In the genomic region with DNA sequence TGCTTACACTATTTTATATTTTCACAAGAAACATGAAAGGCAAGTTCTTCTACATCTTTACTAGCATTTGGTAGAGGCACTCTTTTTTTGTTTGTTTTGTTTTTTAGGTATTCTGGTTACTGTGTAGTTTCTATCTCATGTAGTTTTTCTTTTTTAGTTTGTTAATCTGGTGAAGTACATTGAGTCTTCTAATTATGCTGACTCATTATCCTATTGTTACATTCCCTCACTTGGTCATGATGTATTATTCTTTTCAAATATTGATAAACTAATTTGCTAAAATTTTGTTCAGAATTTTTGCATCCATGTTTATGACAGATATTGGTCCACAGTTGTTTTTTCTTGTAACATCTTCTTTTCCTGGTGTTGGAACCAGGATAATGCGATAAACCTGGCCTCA, we compare ENCODE assay signal across 26 cellular contexts. TPM values are rescaled to one million over a fixed set of nuclear protein-coding genes. Genes with fewer than 3 reads are reported as not detected.
"Had no signal": no experiment of that assay in that cellular context is flagged by ENCODE, and none has a peak within 500 bp of the region (broad histone marks: within the 10 kb centered on the region; RNA-seq: fewer than 3 reads in every experiment).

No MANE protein-coding gene starts in this region.

- H3K9me3 ChIP-seq: SK-N-SH had no signal

- H3K9me2 ChIP-seq: SK-N-SH had no signal

- H3K4me2 ChIP-seq: KMS-11, SK-N-SH had no signal

- H3K27ac Mint-ChIP-seq: T-cell had no signal

- H3K4me3 Mint-ChIP-seq: T-cell had no signal

- H3K27ac ChIP-seq: HL-60, KMS-11, RWPE1 had no signal

- H3K4me1 Mint-ChIP-seq: T-cell had no signal

- DNase-seq: Kasumi-1, MM.1S, NCI-H1092 treated with DMSO at 0.1 percent for 48 hours, NCI-H1436, NCI-H187, NCI-H2029, NCI-H2081 treated with DMSO at 0.1 percent for 48 hours, NCI-H2171, NCI-H226, NCI-H446, NCI-H510A, NCI-H524 treated with DMSO at 0.1 percent for 48 hours, NCI-H69, NCI-H774, PC-3, SHP77, SK-N-SH, SW 1271, T-cell had no signal

- FAIRE-seq: HTR-8/SVneo had no signal

- ATAC-seq: Panc1, PC-3, T-cell had no signal

- H3K36me3 Mint-ChIP-seq: T-cell had no signal

- H3K9ac ChIP-seq: KMS-11, SK-N-SH had no signal

RNA-seq across cellular contexts. Expression of gene GK2, which starts 4.7 kb away (rescaled TPM):
- total RNA-seq: M059J, PC-3, SK-MEL-5, T-cell had no signal
- polyA plus RNA-seq: SK-N-SH had no signal
